1 cellular context compared by ENCODE assay signal in genomic region chr4:152735302-152735917, GRCh38.
TF ChIP-seq lines count a peak whose summit lies in the region.

No MANE protein-coding gene starts in this region.

TF ChIP-seq in GM12878, 131 proteins besides CTCF, POLR2A, EP300 and RAD21 (continued from another document):
- TF ChIP-seq E2F8 (IDR thresholded peaks at IDR 0.05; ENCODE audit: low read depth, partially characterized antibody) (no peak), ZNF384 (IDR thresholded peaks at IDR 0.05; ENCODE audit: borderline replicate concordance, low read depth, low read length) (no peak), YY1 (IDR thresholded peaks at IDR 0.05; ENCODE audit: low read depth, low read length) (no peak), CBX5 (IDR thresholded peaks at IDR 0.05; ENCODE audit: low read depth) (0 out of 2 replicates have a peak, but pooled peaks have one; percentile 40), HDAC6 (IDR thresholded peaks at IDR 0.05; ENCODE audit: unreplicated experiment) (no peak), NR2F1 (conservative IDR thresholded peaks at IDR 0.05) (no peak), IKZF2 (IDR thresholded peaks at IDR 0.05) (no peak), PAX5 (IDR thresholded peaks at IDR 0.05; ENCODE audit: borderline replicate concordance, low read depth, low read length) (no peak), RB1 (IDR thresholded peaks at IDR 0.05; ENCODE audit: borderline replicate concordance) (peak; percentile 25; the same call in 1 of the 2 replicates), NFXL1 (IDR thresholded peaks at IDR 0.05; ENCODE audit: borderline replicate concordance) (no peak)
- TF ChIP-seq, protein P1, sequence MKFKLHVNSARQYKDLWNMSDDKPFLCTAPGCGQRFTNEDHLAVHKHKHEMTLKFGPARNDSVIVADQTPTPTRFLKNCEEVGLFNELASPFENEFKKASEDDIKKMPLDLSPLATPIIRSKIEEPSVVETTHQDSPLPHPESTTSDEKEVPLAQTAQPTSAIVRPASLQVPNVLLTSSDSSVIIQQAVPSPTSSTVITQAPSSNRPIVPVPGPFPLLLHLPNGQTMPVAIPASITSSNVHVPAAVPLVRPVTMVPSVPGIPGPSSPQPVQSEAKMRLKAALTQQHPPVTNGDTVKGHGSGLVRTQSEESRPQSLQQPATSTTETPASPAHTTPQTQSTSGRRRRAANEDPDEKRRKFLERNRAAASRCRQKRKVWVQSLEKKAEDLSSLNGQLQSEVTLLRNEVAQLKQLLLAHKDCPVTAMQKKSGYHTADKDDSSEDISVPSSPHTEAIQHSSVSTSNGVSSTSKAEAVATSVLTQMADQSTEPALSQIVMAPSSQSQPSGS (IDR thresholded peaks at IDR 0.05; ENCODE audit: low read length): no peak
